Comparison of ENCODE assay signal across 18 cellular contexts in genomic region chr7:3003936-3004335, GRCh38. TPM values are rescaled to one million over a fixed set of nuclear protein-coding genes. Genes with fewer than 3 reads are reported as not detected.
"Had no signal": no experiment of that assay in that cellular context is flagged by ENCODE, and none has a peak within 500 bp of the region (broad histone marks: within the 10 kb centered on the region; RNA-seq: fewer than 3 reads in every experiment).

No MANE protein-coding gene starts in this region.

- H3K4me1 ChIP-seq: body of pancreas, esophagus squamous epithelium, parathyroid adenoma, sigmoid colon, spleen had no signal

- FAIRE-seq: endothelial cell of umbilical vein had no signal

- H3K4me3 ChIP-seq: body of pancreas, esophagus squamous epithelium, sigmoid colon, spleen had no signal

- DNase-seq: activated CD4-positive, alpha-beta T cell treated with anti-CD3 and anti-CD28 coated beads, Interleukin-2, amount 50 U/mL, for 48 hours; activated CD4-positive, CD25-positive, alpha-beta regulatory T cell treated with anti-CD3 and anti-CD28 coated beads, Interleukin-2, amount 50 U/mL, for 72 hours; activated CD8-positive, alpha-beta memory T cell treated with anti-CD3 and anti-CD28 coated beads, Interleukin-2, amount 10 ng/mL, durations not matched to agents 7 days and 5 days; activated gamma-delta T cell treated with Interleukin-2 at 50 U/mL for 16 hours; activated T-cell treated with anti-CD3 and anti-CD28 coated beads, Interleukin-2, amount 50 U/mL, for 48 hours; body of pancreas; central memory CD4-positive, alpha-beta T cell; effector CD8-positive, alpha-beta T cell; esophagus squamous epithelium; hypothalamus; sigmoid colon; SK-N-SH; spleen; T1000 had no signal

- H3K4me3 Mint-ChIP-seq: activated CD8-positive, alpha-beta memory T cell treated with anti-CD3 and anti-CD28 coated beads, Interleukin-2, amount 10 ng/mL, durations not matched to agents 7 days and 5 days; T-cell had no signal

- H3K9me3 Mint-ChIP-seq: T-cell had no signal

- H3K27me3 ChIP-seq: body of pancreas, esophagus squamous epithelium, sigmoid colon, spleen had no signal

- H3K36me3 ChIP-seq: esophagus squamous epithelium, sigmoid colon had no signal

- H3K27ac ChIP-seq: body of pancreas, esophagus squamous epithelium, parathyroid adenoma, sigmoid colon, spleen had no signal

- ATAC-seq: activated CD8-positive, alpha-beta memory T cell treated with anti-CD3 and anti-CD28 coated beads, Interleukin-2, amount 10 ng/mL, durations not matched to agents 7 days and 5 days; body of pancreas; T-cell had no signal

- H3K27ac Mint-ChIP-seq: activated CD8-positive, alpha-beta memory T cell treated with anti-CD3 and anti-CD28 coated beads, Interleukin-2, amount 10 ng/mL, durations not matched to agents 7 days and 5 days; T-cell had no signal

- H3K9me3 ChIP-seq: body of pancreas, esophagus squamous epithelium, sigmoid colon, SK-N-SH, spleen had no signal

- H3K27me3 Mint-ChIP-seq: activated CD8-positive, alpha-beta memory T cell treated with anti-CD3 and anti-CD28 coated beads, Interleukin-2, amount 10 ng/mL, durations not matched to agents 7 days and 5 days; T-cell had no signal

- H3K9ac ChIP-seq: parathyroid adenoma, SK-N-SH had no signal

RNA-seq across cellular contexts. Expression of gene CARD11, which starts 39.7 kb away (rescaled TPM):
- total RNA-seq: fibroblast of villous mesenchyme had no signal
- polyA plus RNA-seq: SK-N-SH had no signal
